Comparison of ENCODE assay signal across 21 cellular contexts in genomic region chr2:100043246-100043890, GRCh38.
DNase-seq lines count a peak whose midpoint lies in the region; ATAC-seq, FAIRE-seq and TF ChIP-seq lines count a peak whose summit lies in the region.
"Had no signal": no experiment of that assay in that cellular context is flagged by ENCODE, and none has a peak within 500 bp of the region (broad histone marks: within the 10 kb centered on the region; RNA-seq: fewer than 3 reads in every experiment).

No MANE protein-coding gene starts in this region.

- H3K27me3 Mint-ChIP-seq in neural progenitor cell (ENCODE audit: insufficient read depth, low read depth) = peaks cover 5% of the 10 kb centered on the region
- H3K27me3 Mint-ChIP-seq: B cell had no signal

- no peaks in the 10 kb centered on the region for H3K27me3 ChIP-seq in neural progenitor cell
- H3K27me3 ChIP-seq in heart left ventricle = no peaks in the 10 kb centered on the region
- H3K27me3 ChIP-seq: BLaER1 treated with 17β-estradiol and CSF1 and Interleukin-3, amounts not matched to agents 10 nM and 100 nM had no signal

- DNase-seq in NCI-H2171 treated with DMSO at 0.1 percent for 48 hours (lab: John Stamatoyannopoulos, UW) = peak; percentile 42
- no peak for DNase-seq in NCI-H2171 (lab: John Stamatoyannopoulos, UW)
- no peak for DNase-seq in neural progenitor cell (ENCODE audit: low spot score)
- no peak for DNase-seq in urothelium cell line (ENCODE audit: low spot score)
- DNase-seq in heart left ventricle = no peak
- DNase-seq in stimulated activated CD8-positive, alpha-beta memory T cell treated with anti-CD3 and anti-CD28 coated beads, Interleukin-4, amount 100 ng/mL, for 48 hours = no peak
- no peak for DNase-seq in activated CD4-positive, CD25-positive, alpha-beta regulatory T cell (lab: John Stamatoyannopoulos, UW)
- DNase-seq: 8988T; CD8-positive, alpha-beta T cell; COR-L47; DMS 273 treated with DMSO at 0.1 percent for 48 hours; DMS53; DND-41; EL; GM23248 had no signal

- H3K4me2 ChIP-seq in neural progenitor cell = peak overlapping the region; percentile 55
- H3K4me2 ChIP-seq: BLaER1 treated with 17β-estradiol and CSF1 and Interleukin-3, amounts not matched to agents 10 nM and 100 nM had no signal

- FAIRE-seq in endometrium (lab: Jason Lieb, UNC) (peak; percentile 23), urothelium cell line (lab: Jason Lieb, UNC) (peak; percentile 48)
- FAIRE-seq: GM12891 had no signal

- H3K27ac ChIP-seq in neural progenitor cell = no peak overlapping the region
- no peak overlapping the region for H3K27ac ChIP-seq in heart left ventricle
- H3K27ac ChIP-seq: BLaER1 treated with 17β-estradiol and CSF1 and Interleukin-3, amounts not matched to agents 10 nM and 100 nM; GM23248; HL-60 had no signal

- WGBS in heart left ventricle, 4 donors = 76 to 86% (median 83%) methylated on average over 6 of the region's 6 CpGs

- ATAC-seq in heart left ventricle = no peak
- ATAC-seq: CD8-positive, alpha-beta T cell had no signal

- TF ChIP-seq CTCF in neural progenitor cell (IDR thresholded peaks at IDR 0.05) (no peak), heart left ventricle (IDR thresholded peaks at IDR 0.05) (no peak)

- H3K9me3 Mint-ChIP-seq in neural progenitor cell = no peaks in the 10 kb centered on the region
- H3K9me3 Mint-ChIP-seq: CD8-positive, alpha-beta T cell had no signal

- H3F3A ChIP-seq in neural progenitor cell (ENCODE audit: low read depth) = peaks cover 12% of the 10 kb centered on the region

- no peak for TF ChIP-seq POLR2A in heart left ventricle (IDR thresholded peaks at IDR 0.05)

- intact Hi-C loops in heart left ventricle (cut with DNase I) = no loop called here

- no peaks in the 10 kb centered on the region for H3K79me2 ChIP-seq in neural progenitor cell (ENCODE audit: low read depth)

- H4K20me1 ChIP-seq in neural progenitor cell (ENCODE audit: low read depth) = no peaks in the 10 kb centered on the region

- no peaks in the 10 kb centered on the region for H3K36me3 ChIP-seq in neural progenitor cell
- no peaks in the 10 kb centered on the region for H3K36me3 ChIP-seq in heart left ventricle
- H3K36me3 ChIP-seq: HAP-1 had no signal

- H3K9me3 ChIP-seq in neural progenitor cell (ENCODE audit: low read depth) = no peaks in the 10 kb centered on the region
- H3K9me3 ChIP-seq in heart left ventricle = no peaks in the 10 kb centered on the region
- H3K9me3 ChIP-seq: BLaER1 treated with 17β-estradiol and CSF1 and Interleukin-3, amounts not matched to agents 10 nM and 100 nM; HAP-1 had no signal

- H3K4me3 ChIP-seq in neural progenitor cell (no peak overlapping the region), heart left ventricle (no peak overlapping the region)
- H3K4me3 ChIP-seq: BLaER1 treated with 17β-estradiol and CSF1 and Interleukin-3, amounts not matched to agents 10 nM and 100 nM; GM23248; HAP-1 had no signal

- no peak overlapping the region for H3K9ac ChIP-seq in neural progenitor cell
- H3K9ac ChIP-seq: BLaER1 treated with 17β-estradiol and CSF1 and Interleukin-3, amounts not matched to agents 10 nM and 100 nM; GM23248 had no signal

- H3K4me3 Mint-ChIP-seq in neural progenitor cell = no peak overlapping the region
- H3K4me3 Mint-ChIP-seq: B cell; CD8-positive, alpha-beta T cell had no signal

- H3K36me3 Mint-ChIP-seq in neural progenitor cell = no peaks in the 10 kb centered on the region
- H3K36me3 Mint-ChIP-seq: CD8-positive, alpha-beta T cell had no signal

- H3K4me1 ChIP-seq in neural progenitor cell (peaks cover 47% of the 10 kb centered on the region), heart left ventricle (peaks cover 0 to 7% (median 0%) of the 10 kb centered on the region in 12 donors)
- H3K4me1 ChIP-seq: HAP-1 had no signal

- H3K27ac Mint-ChIP-seq in neural progenitor cell = no peak overlapping the region
- H3K27ac Mint-ChIP-seq: B cell; CD8-positive, alpha-beta T cell had no signal

- H3K4me1 Mint-ChIP-seq in neural progenitor cell = peaks cover 46% of the 10 kb centered on the region

- H2AFZ ChIP-seq in neural progenitor cell (replicated peaks) = no peak overlapping the region
- H2AFZ ChIP-seq: GM23248 had no signal
